ENCODE assay signal across 9 cellular contexts in genomic region chr1:27349784-27350672, GRCh38. TPM values are rescaled to one million over a fixed set of nuclear protein-coding genes. Genes with fewer than 3 reads are reported as not detected.
DNase-seq lines count a peak whose midpoint lies in the region; ATAC-seq, FAIRE-seq and TF ChIP-seq lines count a peak whose summit lies in the region.
"Had no signal": no experiment of that assay in that cellular context is flagged by ENCODE, and none has a peak within 500 bp of the region (broad histone marks: within the 10 kb centered on the region; RNA-seq: fewer than 3 reads in every experiment).

No MANE protein-coding gene starts in this region.

- 82% methylated on average over 47 of the region's 84 CpGs for WGBS in K562 (ENCODE audit: insufficient coverage, low coverage, missing lambda C conversion rate)

- H2AFZ ChIP-seq in K562 (ENCODE audit: low read depth, low read length): peak overlapping the region; percentile 96

- CTCF ChIA-PET in CD8-positive, alpha-beta T cell (lab: Charles Lee): interaction anchor here (1.5 to 2.6 kb wide), 2 partner anchors 17 to 23 kb away, joined by 5 to 14 read pairs; no protein-coding TSS in a partner anchor
- CTCF ChIA-PET in K562 (lab: Yijun Ruan, JAX; ENCODE audit: low intra/inter-chr PET ratio): no interaction called here

- no peaks in the 10 kb centered on the region for H4K20me1 ChIP-seq in K562 (replicated peaks; ENCODE audit: control insufficient read depth, insufficient read depth, low read length)

- no peak overlapping the region for H3K4me3 Mint-ChIP-seq in CD8-positive, alpha-beta T cell
- H3K4me3 Mint-ChIP-seq in stimulated activated effector memory CD8-positive, alpha-beta T cell treated with anti-CD3 and anti-CD28 coated beads, Interleukin-12 subunit alpha, Interleukin-12 subunit beta, amount 100 ng/mL, for 72 hours: no peak overlapping the region

- H3K9me3 Mint-ChIP-seq in CD8-positive, alpha-beta T cell: no peaks in the 10 kb centered on the region
- H3K9me3 Mint-ChIP-seq in stimulated activated effector memory CD8-positive, alpha-beta T cell treated with anti-CD3 and anti-CD28 coated beads, Interleukin-12 subunit alpha, Interleukin-12 subunit beta, amount 100 ng/mL, for 72 hours: no peaks in the 10 kb centered on the region

- H3K36me3 Mint-ChIP-seq in CD8-positive, alpha-beta T cell: peaks cover 58% of the 10 kb centered on the region
- peaks cover 54% of the 10 kb centered on the region for H3K36me3 Mint-ChIP-seq in stimulated activated effector memory CD8-positive, alpha-beta T cell treated with anti-CD3 and anti-CD28 coated beads, Interleukin-12 subunit alpha, Interleukin-12 subunit beta, amount 100 ng/mL, for 72 hours

- peak overlapping the region; percentile 61; the same call in 1 of the 2 replicates for H3K4me2 ChIP-seq in K562 (ENCODE audit: insufficient read depth, low read length)

- H3K27me3 Mint-ChIP-seq in CD8-positive, alpha-beta T cell (ENCODE audit: low read depth): no peaks in the 10 kb centered on the region

- no peak for TF ChIP-seq RAD21 in K562 (CRISPR knock-in tag; conservative IDR thresholded peaks at IDR 0.05 in 1 of 2, IDR thresholded peaks at IDR 0.05 in 1 of 2)

- intact Hi-C loops in CD8-positive, alpha-beta T cell (cut with DNase I, micrococcal nuclease): loop anchor here in 1 of 2 experiments (1.0 to 10.0 kb wide), 2 partner anchors 9 to 1205 kb away; partner anchors contain the start of gene TRNAU1AP
- intact Hi-C loops in K562 (cut with micrococcal nuclease): no loop called here

- peak overlapping the region in 1 of 2 experiments; percentile 90; a peak in 2 of 4 replicates for H3K9ac ChIP-seq in K562 (ENCODE audit: insufficient read depth in 1 of 2, low read depth in 2 of 2, low read length in 2 of 2)

- no peak for TF ChIP-seq CTCF in CD8-positive, alpha-beta T cell (IDR thresholded peaks at IDR 0.05)
- no peak for TF ChIP-seq CTCF in K562 (IDR thresholded peaks at IDR 0.05 in 2 of 3, conservative IDR thresholded peaks at IDR 0.05 in 1 of 3; ENCODE audit: insufficient read depth in 2 of 3, low read depth in 1 of 3, low read length in 3 of 3)

- no peaks in the 10 kb centered on the region for H3K27me3 ChIP-seq in CD8-positive, alpha-beta T cell (ENCODE audit: insufficient read depth, low read length)
- no peaks in the 10 kb centered on the region for H3K27me3 ChIP-seq in K562 (ENCODE audit: control insufficient read depth in 2 of 2, insufficient read depth in 2 of 2, low read length in 2 of 2)

- no peaks in the 10 kb centered on the region for H3K9me3 ChIP-seq in CD8-positive, alpha-beta T cell (ENCODE audit: low read length)
- no peaks in the 10 kb centered on the region for H3K9me3 ChIP-seq in K562 (replicated peaks; ENCODE audit: control insufficient read depth, insufficient read depth, low read depth, low read length)

- ATAC-seq in CD8-positive, alpha-beta T cell: peak; percentile 27
- ATAC-seq in K562 (peak; percentile 10), HG03571 (IDR thresholded peaks at IDR 0.05; ENCODE audit: unreplicated experiment) (no peak)
- peak; percentile 50 for ATAC-seq in stimulated activated effector memory CD8-positive, alpha-beta T cell treated with anti-CD3 and anti-CD28 coated beads, Interleukin-12 subunit alpha, Interleukin-12 subunit beta, amount 100 ng/mL, for 72 hours

- peaks cover 26% of the 10 kb centered on the region for H3K4me1 Mint-ChIP-seq in CD8-positive, alpha-beta T cell (ENCODE audit: low read depth)
- peaks cover 31% of the 10 kb centered on the region for H3K4me1 Mint-ChIP-seq in stimulated activated effector memory CD8-positive, alpha-beta T cell treated with anti-CD3 and anti-CD28 coated beads, Interleukin-12 subunit alpha, Interleukin-12 subunit beta, amount 100 ng/mL, for 72 hours

- peaks cover 9% of the 10 kb centered on the region for H3K4me1 ChIP-seq in CD8-positive, alpha-beta T cell (ENCODE audit: insufficient read depth, low read length)
- H3K4me1 ChIP-seq in K562 (replicated peaks in 1 of 2; ENCODE audit: control insufficient read depth in 2 of 2, insufficient read depth in 2 of 2, low read length in 2 of 2): peaks cover 15 to 52% of the 10 kb centered on the region in 2 experiments; a peak in 4 of 5 replicates

- no peak overlapping the region for H3K27ac ChIP-seq in CD8-positive, alpha-beta T cell (ENCODE audit: low read depth, low read length)
- no peak overlapping the region for H3K27ac ChIP-seq in K562 (ENCODE audit: extremely low read depth, low read depth, low read length)

- peak; percentile 6 for FAIRE-seq in K562 (lab: Jason Lieb, UNC)
- FAIRE-seq: colon had no signal

- H3K9me1 ChIP-seq in K562 (ENCODE audit: control insufficient read depth, insufficient read depth, low read length): no peaks in the 10 kb centered on the region

- H3K79me2 ChIP-seq in K562 (ENCODE audit: control insufficient read depth, insufficient read depth, low read length): no peaks in the 10 kb centered on the region

- in situ Hi-C loops in K562 (cut with MboI): no loop called here

- TF ChIP-seq POLR2A in K562 (conservative IDR thresholded peaks at IDR 0.05): no peak

- H3K36me3 ChIP-seq in CD8-positive, alpha-beta T cell (ENCODE audit: insufficient read depth, low read length): peaks cover 10% of the 10 kb centered on the region
- no peaks in the 10 kb centered on the region for H3K36me3 ChIP-seq in K562 (ENCODE audit: control insufficient read depth, insufficient read depth, low read length)

- no peak overlapping the region for H3K4me3 ChIP-seq in CD8-positive, alpha-beta T cell (ENCODE audit: low read depth, low read length)
- H3K4me3 ChIP-seq in K562: no peak overlapping the region

- no peak for TF ChIP-seq EP300 in K562 (IDR thresholded peaks at IDR 0.05; ENCODE audit: low read length)

- BruUV-seq in K562 (replicated peaks; lab: Mats Ljungman, UMichigan): no TSS peak

- POLR2A ChIA-PET in CD8-positive, alpha-beta T cell (lab: Charles Lee): interaction anchor here (1.3 kb wide), 1 partner anchor 7 kb away, joined by 4 read pairs; no protein-coding TSS in a partner anchor
- POLR2A ChIA-PET in K562 (lab: Yijun Ruan, JAX): interaction anchor here (0.9 to 4.4 kb wide), 9 partner anchors 8 to 23 kb away, joined by 3 to 19 read pairs (median 8); partner anchors contain the start of genes MAP3K6 and SYTL1

- DNase-seq in CD8-positive, alpha-beta T cell: no peak
- peak; percentile 80 for DNase-seq in NCI-H128 (lab: John Stamatoyannopoulos, UW; ENCODE audit: unreplicated experiment)
- DNase-seq in K562 (ENCODE audit: extremely low read depth in 1 of 4, low spot score in 3 of 4): no peak
- peak; percentile 82 for DNase-seq in iPS-NIHi7 (ENCODE audit: extremely low spot score)
- no peak for DNase-seq in stimulated activated effector memory CD8-positive, alpha-beta T cell treated with anti-CD3 and anti-CD28 coated beads, Interleukin-12 subunit alpha, Interleukin-12 subunit beta, amount 100 ng/mL, for 72 hours (ENCODE audit: low spot score in 2 of 2)
- DNase-seq in GOT3 (lab: John Stamatoyannopoulos, UW): no peak
- no peak for DNase-seq in activated effector memory CD4-positive, alpha-beta T cell treated with Interleukin-2 at 50 U/mL for 16 hours

- no peak overlapping the region for H3K27ac Mint-ChIP-seq in CD8-positive, alpha-beta T cell
- H3K27ac Mint-ChIP-seq in stimulated activated effector memory CD8-positive, alpha-beta T cell treated with anti-CD3 and anti-CD28 coated beads, Interleukin-12 subunit alpha, Interleukin-12 subunit beta, amount 100 ng/mL, for 72 hours: no peak overlapping the region

RNA-seq across cellular contexts. Expression of gene SYTL1, which starts 8.2 kb away (rescaled TPM):
- total RNA-seq in CD8-positive, alpha-beta T cell: 100 to 1,000 TPM; 103 to 113 TPM
- total RNA-seq in K562 (2011; cell fraction: chromatin; rRNA removed; ENCODE audit: low replicate concordance): 18.4 and 69.1 TPM in 2 replicates
- total RNA-seq in K562 (2011; cell fraction: nucleolus; rRNA removed): 29.5 and 45.5 TPM in 2 replicates
- total RNA-seq in K562 (2011; cell fraction: nucleoplasm; rRNA removed): 21.0 and 26.5 TPM in 2 replicates
- total RNA-seq in K562 (2014; rRNA removed): 3.9 and 4.7 TPM in 2 replicates
- total RNA-seq in K562 (2014; rRNA removed; fragmentation: Illumina TruSeq; extraction: Trizol): 0.55 and 0.57 TPM in 2 replicates
- total RNA-seq in K562 (2015; rRNA removed; fragmentation: Illumina TruSeq; extraction: Trizol): 1.7 and 2.2 TPM in 2 replicates
- 6.0 and 9.3 TPM in 2 replicates for total RNA-seq in K562 (2021)
- 3.8 and 12.3 TPM in 2 replicates for polyA plus RNA-seq in K562 (2011; rRNA removed)
- polyA plus RNA-seq in K562 (2011; cell fraction: cytosol; rRNA removed): 8.4 and 14.7 TPM in 2 replicates
- 114 and 120 TPM in 2 replicates for polyA plus RNA-seq in K562 (2011; cell fraction: nucleus; rRNA removed)
- polyA plus RNA-seq in K562 (2012): 7.0 and 32.0 TPM in 2 replicates
- 0.91 and 1.9 TPM in 2 replicates for polyA plus RNA-seq in K562 (2014; fragmentation: Illumina TruSeq; extraction: Trizol)
- under 1 TPM; 0.04 to 0.27 TPM for polyA plus RNA-seq in K562 (2014; fragmentation: Nextera tagmentation; extraction: Ambion mirVana)
- 5.9 and 8.6 TPM in 2 replicates for polyA plus RNA-seq in K562 (2014; rRNA removed)
- polyA minus RNA-seq in K562 (2011; rRNA and poly(A)+ RNA removed): 3.0 and 6.4 TPM in 2 replicates
- 4.6 and 14.3 TPM in 2 replicates for polyA minus RNA-seq in K562 (2011; cell fraction: cytosol; rRNA and poly(A)+ RNA removed)
- polyA minus RNA-seq in K562 (2011; cell fraction: nucleus; rRNA and poly(A)+ RNA removed): 14.7 and 18.1 TPM in 2 replicates

RNA-seq across cellular contexts. Expression of gene MAP3K6, which starts 16.7 kb away (rescaled TPM):
- total RNA-seq in CD8-positive, alpha-beta T cell: 10 to 100 TPM; 17.5 to 19.9 TPM
- 22.7 and 88.4 TPM in 2 replicates for total RNA-seq in K562 (2011; cell fraction: chromatin; rRNA removed; ENCODE audit: low replicate concordance)
- total RNA-seq in K562 (2011; cell fraction: nucleolus; rRNA removed): 52.5 and 55.4 TPM in 2 replicates
- total RNA-seq in K562 (2011; cell fraction: nucleoplasm; rRNA removed): 27.7 and 28.5 TPM in 2 replicates
- total RNA-seq in K562 (2014; rRNA removed): 10.1 and 14.7 TPM in 2 replicates
- total RNA-seq in K562 (2014; rRNA removed; fragmentation: Illumina TruSeq; extraction: Trizol): 5.0 and 6.2 TPM in 2 replicates
- 7.6 and 9.5 TPM in 2 replicates for total RNA-seq in K562 (2015; rRNA removed; fragmentation: Illumina TruSeq; extraction: Trizol)
- total RNA-seq in K562 (2021): 18.1 and 21.9 TPM in 2 replicates
- polyA plus RNA-seq in K562 (2011; rRNA removed): 4.7 and 13.2 TPM in 2 replicates
- 5.5 and 6.6 TPM in 2 replicates for polyA plus RNA-seq in K562 (2011; cell fraction: cytosol; rRNA removed)
- 101 and 102 TPM in 2 replicates for polyA plus RNA-seq in K562 (2011; cell fraction: nucleus; rRNA removed)
- polyA plus RNA-seq in K562 (2012): 17.8 and 18.2 TPM in 2 replicates
- 7.0 and 9.0 TPM in 2 replicates for polyA plus RNA-seq in K562 (2014; fragmentation: Illumina TruSeq; extraction: Trizol)
- 1 to 10 TPM in 1 of 2 experiments, under 1 TPM in 1; 0.99 to 1.5 TPM for polyA plus RNA-seq in K562 (2014; fragmentation: Nextera tagmentation; extraction: Ambion mirVana)
- 8.2 and 12.9 TPM in 2 replicates for polyA plus RNA-seq in K562 (2014; rRNA removed)
- polyA minus RNA-seq in K562 (2011; rRNA and poly(A)+ RNA removed): 3.1 and 4.9 TPM in 2 replicates
- polyA minus RNA-seq in K562 (2011; cell fraction: cytosol; rRNA and poly(A)+ RNA removed): 4.8 and 5.1 TPM in 2 replicates
- polyA minus RNA-seq in K562 (2011; cell fraction: nucleus; rRNA and poly(A)+ RNA removed): 15.2 and 17.2 TPM in 2 replicates

RNA-seq across cellular contexts. Expression of gene FCN3, which starts 24.6 kb away (rescaled TPM):
- not detected for total RNA-seq in CD8-positive, alpha-beta T cell
- total RNA-seq in K562 (2011; cell fraction: chromatin; rRNA removed; ENCODE audit: low replicate concordance): not detected in 2 replicates
- not detected in 2 replicates for total RNA-seq in K562 (2011; cell fraction: nucleolus; rRNA removed)
- not detected in 2 replicates for total RNA-seq in K562 (2011; cell fraction: nucleoplasm; rRNA removed)
- total RNA-seq in K562 (2014; rRNA removed) (not detected in 2 replicates), K562 (2014; rRNA removed; fragmentation: Illumina TruSeq; extraction: Trizol) (not detected in 2 replicates), K562 (2015; rRNA removed; fragmentation: Illumina TruSeq; extraction: Trizol) (not detected in 2 replicates), K562 (2021) (0.31 and 0.49 TPM in 2 replicates)
- polyA plus RNA-seq in K562 (2011; rRNA removed) (0.15 TPM in 1 of 2 replicates, not detected in the other), K562 (2014; fragmentation: Illumina TruSeq; extraction: Trizol) (not detected in 2 replicates), K562 (2014; fragmentation: Nextera tagmentation; extraction: Ambion mirVana) (not detected), K562 (2014; rRNA removed) (not detected in 2 replicates)
- polyA plus RNA-seq in K562 (2011; cell fraction: cytosol; rRNA removed): 0.06 TPM in 1 of 2 replicates, not detected in the other
- polyA plus RNA-seq in K562 (2011; cell fraction: nucleus; rRNA removed): 0.35 TPM in 1 of 2 replicates, not detected in the other
- polyA plus RNA-seq in K562 (2012): 0.21 TPM in 1 of 2 replicates, not detected in the other
- polyA minus RNA-seq in K562 (2011; rRNA and poly(A)+ RNA removed): not detected in 2 replicates
- polyA minus RNA-seq in K562 (2011; cell fraction: cytosol; rRNA and poly(A)+ RNA removed): not detected in 2 replicates
- not detected in 2 replicates for polyA minus RNA-seq in K562 (2011; cell fraction: nucleus; rRNA and poly(A)+ RNA removed)

RNA-seq across cellular contexts. Expression of gene TMEM222, which starts 28.1 kb away (rescaled TPM):
- total RNA-seq in CD8-positive, alpha-beta T cell: 10 to 100 TPM; 24.1 to 25.2 TPM
- total RNA-seq in K562 (2011; cell fraction: chromatin; rRNA removed; ENCODE audit: low replicate concordance): 41.9 and 115 TPM in 2 replicates
- total RNA-seq in K562 (2011; cell fraction: nucleolus; rRNA removed): 97.1 and 98.7 TPM in 2 replicates
- 77.9 and 90.1 TPM in 2 replicates for total RNA-seq in K562 (2011; cell fraction: nucleoplasm; rRNA removed)
- 36.0 and 43.6 TPM in 2 replicates for total RNA-seq in K562 (2014; rRNA removed)
- total RNA-seq in K562 (2014; rRNA removed; fragmentation: Illumina TruSeq; extraction: Trizol): 10.6 and 15.9 TPM in 2 replicates
- total RNA-seq in K562 (2015; rRNA removed; fragmentation: Illumina TruSeq; extraction: Trizol): 32.4 and 32.8 TPM in 2 replicates
- total RNA-seq in K562 (2021): 42.5 and 46.9 TPM in 2 replicates
- polyA plus RNA-seq in K562 (2011; rRNA removed): 32.2 and 51.8 TPM in 2 replicates
- 53.0 and 80.5 TPM in 2 replicates for polyA plus RNA-seq in K562 (2011; cell fraction: cytosol; rRNA removed)
- 111 and 157 TPM in 2 replicates for polyA plus RNA-seq in K562 (2011; cell fraction: nucleus; rRNA removed)
- 43.9 and 66.2 TPM in 2 replicates for polyA plus RNA-seq in K562 (2012)
- 48.0 and 57.0 TPM in 2 replicates for polyA plus RNA-seq in K562 (2014; fragmentation: Illumina TruSeq; extraction: Trizol)
- polyA plus RNA-seq in K562 (2014; fragmentation: Nextera tagmentation; extraction: Ambion mirVana): 10 to 100 TPM in 1 of 2 experiments, 1 to 10 TPM in 1; 6.9 to 14.4 TPM
- polyA plus RNA-seq in K562 (2014; rRNA removed): 42.4 and 43.5 TPM in 2 replicates
- polyA minus RNA-seq in K562 (2011; rRNA and poly(A)+ RNA removed): 21.8 and 30.9 TPM in 2 replicates
- 26.1 and 32.0 TPM in 2 replicates for polyA minus RNA-seq in K562 (2011; cell fraction: cytosol; rRNA and poly(A)+ RNA removed)
- polyA minus RNA-seq in K562 (2011; cell fraction: nucleus; rRNA and poly(A)+ RNA removed): 24.6 and 35.5 TPM in 2 replicates

RNA-seq across cellular contexts. Expression of gene CD164L2, which starts 33.1 kb away (rescaled TPM):
- not detected for total RNA-seq in CD8-positive, alpha-beta T cell
- total RNA-seq in K562 (2011; cell fraction: chromatin; rRNA removed; ENCODE audit: low replicate concordance): 2.6 and 7.4 TPM in 2 replicates
- 5.0 and 5.4 TPM in 2 replicates for total RNA-seq in K562 (2011; cell fraction: nucleolus; rRNA removed)
- total RNA-seq in K562 (2011; cell fraction: nucleoplasm; rRNA removed): 5.1 and 5.8 TPM in 2 replicates
- 0.29 and 0.45 TPM in 2 replicates for total RNA-seq in K562 (2014; rRNA removed)
- 0.18 TPM in 1 of 2 replicates, not detected in the other for total RNA-seq in K562 (2014; rRNA removed; fragmentation: Illumina TruSeq; extraction: Trizol)
- 0.14 and 0.19 TPM in 2 replicates for total RNA-seq in K562 (2015; rRNA removed; fragmentation: Illumina TruSeq; extraction: Trizol)
- 0.49 and 0.72 TPM in 2 replicates for total RNA-seq in K562 (2021)
- 0.92 and 2.8 TPM in 2 replicates for polyA plus RNA-seq in K562 (2011; rRNA removed)
- polyA plus RNA-seq in K562 (2011; cell fraction: cytosol; rRNA removed): 0.92 and 1.2 TPM in 2 replicates
- 15.3 and 19.6 TPM in 2 replicates for polyA plus RNA-seq in K562 (2011; cell fraction: nucleus; rRNA removed)
- polyA plus RNA-seq in K562 (2012): 1.2 and 1.7 TPM in 2 replicates
- 0.31 and 0.65 TPM in 2 replicates for polyA plus RNA-seq in K562 (2014; fragmentation: Illumina TruSeq; extraction: Trizol)
- under 1 TPM in 1 of 2 experiments, not detected in 1; 0.08 TPM for polyA plus RNA-seq in K562 (2014; fragmentation: Nextera tagmentation; extraction: Ambion mirVana)
- 0.63 and 0.91 TPM in 2 replicates for polyA plus RNA-seq in K562 (2014; rRNA removed)
- polyA minus RNA-seq in K562 (2011; rRNA and poly(A)+ RNA removed): 0.28 and 0.57 TPM in 2 replicates
- not detected in 2 replicates for polyA minus RNA-seq in K562 (2011; cell fraction: cytosol; rRNA and poly(A)+ RNA removed)
- polyA minus RNA-seq in K562 (2011; cell fraction: nucleus; rRNA and poly(A)+ RNA removed): 1.1 and 2.4 TPM in 2 replicates

Comparison
In these comparisons a context has a peak if more than half of its experiments do, and no peak if none do; other contexts are left out.
1. DNase-seq: peak in NCI-H128 (single experiment) and iPS-NIHi7 (single experiment); none in CD8-positive, alpha-beta T cell (0 of 7), K562 (0 of 4), stimulated activated effector memory CD8-positive, alpha-beta T cell treated with anti-CD3 and anti-CD28 coated beads, Interleukin-12 subunit alpha, Interleukin-12 subunit beta, amount 100 ng/mL, for 72 hours (0 of 2), GOT3 (single experiment) and activated effector memory CD4-positive, alpha-beta T cell treated with Interleukin-2 at 50 U/mL for 16 hours (single experiment).